Comparison of ENCODE assay signal across 8 cellular contexts in the genomic region with DNA sequence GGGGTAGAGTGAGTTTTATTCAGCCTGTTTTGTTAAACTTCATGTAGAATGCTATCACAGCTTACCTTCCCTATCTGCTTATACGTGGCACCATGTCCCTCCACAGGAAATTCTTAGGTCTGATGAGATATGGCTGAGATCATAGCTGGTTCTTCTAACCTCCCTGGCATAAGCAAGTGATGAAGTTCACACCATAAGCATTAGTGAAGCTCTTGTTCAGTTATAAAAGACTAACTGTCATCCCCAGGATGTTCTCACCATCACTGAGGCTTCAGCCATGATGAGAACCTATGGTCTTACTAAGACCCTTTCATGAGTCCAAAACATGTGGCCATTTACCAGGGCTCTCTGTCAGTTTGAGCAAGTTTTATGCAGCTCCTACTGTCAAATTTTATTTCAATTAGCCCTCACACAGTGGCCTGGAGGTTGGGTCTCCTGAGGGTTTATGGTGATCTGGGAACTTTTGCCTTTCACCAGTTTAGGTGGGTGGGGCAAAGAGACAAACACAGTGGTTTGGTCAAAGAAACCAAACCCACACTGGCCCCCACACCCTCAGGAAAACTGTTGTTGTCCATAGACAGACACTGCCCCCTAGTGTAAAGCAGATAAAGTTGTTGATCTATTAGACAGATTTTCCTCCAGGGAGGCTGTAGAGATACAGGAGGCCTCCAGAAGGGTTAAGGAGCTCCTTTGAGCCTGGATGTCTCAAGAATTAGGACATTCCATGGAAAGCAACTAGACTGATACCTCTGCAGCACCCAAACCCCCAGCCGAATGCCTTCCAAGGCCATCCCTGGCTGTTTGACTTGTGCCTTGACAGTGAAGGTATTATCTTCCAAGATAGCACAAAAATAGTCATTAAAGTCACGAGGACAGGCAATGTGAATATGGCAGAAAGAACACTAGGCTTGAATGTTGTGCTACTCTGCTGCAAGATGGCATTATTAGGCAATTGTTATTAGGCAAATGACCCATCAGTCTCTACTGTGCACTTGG. TPM values are rescaled to one million over a fixed set of nuclear protein-coding genes. Genes with fewer than 3 reads are reported as not detected.
DNase-seq lines count a peak whose midpoint lies in the region; ATAC-seq, FAIRE-seq and TF ChIP-seq lines count a peak whose summit lies in the region.

No MANE protein-coding gene starts in this region.

- no peaks in the 10 kb centered on the region for H3K9me2 ChIP-seq in Karpas-422 (replicated peaks; ENCODE audit: insufficient read depth, low read length)

- H3K9me3 Mint-ChIP-seq in natural killer cell treated with Interleukin-12 subunit alpha and Interleukin-12 subunit beta and Interleukin-15 and Interleukin-18, amount 100 ng/mL, for 72 hours = no peaks in the 10 kb centered on the region

- TF ChIP-seq POLR2A in esophagus squamous epithelium (IDR thresholded peaks at IDR 0.05) = no peak

- intact Hi-C loops in esophagus squamous epithelium (cut with DNase I) = no loop called here

- TF ChIP-seq CTCF in esophagus squamous epithelium (IDR thresholded peaks at IDR 0.05) = peak; percentile 34 to 76 (median 66)

- WGBS in esophagus squamous epithelium, 2 donors = 34 to 56% methylated on average over 3 of the region's 3 CpGs

- H3K27me3 ChIP-seq in Karpas-422 (ENCODE audit: low read length) (no peaks in the 10 kb centered on the region), esophagus squamous epithelium (no peaks in the 10 kb centered on the region)

- H3K4me1 ChIP-seq in Karpas-422 (ENCODE audit: low read length) (no peaks in the 10 kb centered on the region), esophagus squamous epithelium (peaks cover 0 to 39% (median 9%) of the 10 kb centered on the region in 3 donors)

- H3K9me3 ChIP-seq in Karpas-422 (ENCODE audit: low read length) = no peaks in the 10 kb centered on the region
- H3K9me3 ChIP-seq in esophagus squamous epithelium = no peaks in the 10 kb centered on the region

- H3K4me1 Mint-ChIP-seq in natural killer cell treated with Interleukin-12 subunit alpha and Interleukin-12 subunit beta and Interleukin-15 and Interleukin-18, amount 100 ng/mL, for 72 hours (ENCODE audit: low read depth in 2 of 2) = peaks cover 11 to 14% of the 10 kb centered on the region in 2 donors

- peak; percentile 6 for FAIRE-seq in A204.1 (lab: Jason Lieb, UNC)

- peak; percentile 72 for DNase-seq in GM03348 (ENCODE audit: low spot score)
- DNase-seq in Karpas-422 = peak; percentile 72
- DNase-seq in esophagus squamous epithelium (lab: John Stamatoyannopoulos, UW) = no peak
- DNase-seq in natural killer cell treated with Interleukin-12 subunit alpha and Interleukin-12 subunit beta and Interleukin-15 and Interleukin-18, amount 100 ng/mL, for 72 hours (ENCODE audit: low spot score) = no peak
- DNase-seq in effector CD8-positive, alpha-beta T cell (lab: John Stamatoyannopoulos, UW) = no peak

- no peak overlapping the region for H3K9ac ChIP-seq in Karpas-422 (ENCODE audit: low read length)

- H3K79me2 ChIP-seq in Karpas-422 (ENCODE audit: low read length) = no peaks in the 10 kb centered on the region

- no peaks in the 10 kb centered on the region for H3K27me3 Mint-ChIP-seq in natural killer cell treated with Interleukin-12 subunit alpha and Interleukin-12 subunit beta and Interleukin-15 and Interleukin-18, amount 100 ng/mL, for 72 hours

- H4K20me1 ChIP-seq in Karpas-422 (ENCODE audit: insufficient read depth, low read depth, low read length) = no peaks in the 10 kb centered on the region

- H3K4me3 ChIP-seq in Karpas-422 (ENCODE audit: low read length) = no peak overlapping the region
- H3K4me3 ChIP-seq in esophagus squamous epithelium = no peak overlapping the region

- ATAC-seq in SK-N-SH treated with all-trans-retinoic acid at 6 μM for 48 hours (peak; percentile 90), HG03378 (IDR thresholded peaks at IDR 0.05; ENCODE audit: unreplicated experiment) (no peak)
- ATAC-seq in natural killer cell treated with Interleukin-12 subunit alpha and Interleukin-12 subunit beta and Interleukin-15 and Interleukin-18, amount 100 ng/mL, for 72 hours = peak; percentile 59 to 65

- no peak overlapping the region for H3K4me2 ChIP-seq in Karpas-422 (ENCODE audit: low read depth, low read length, poor library complexity, severe bottlenecking)

- no peak overlapping the region for H2AFZ ChIP-seq in Karpas-422 (ENCODE audit: low read length)

- no peaks in the 10 kb centered on the region for H3K36me3 ChIP-seq in Karpas-422 (ENCODE audit: insufficient read depth, low read length)
- peaks cover 0 to 18% (median 0%) of the 10 kb centered on the region in 3 donors for H3K36me3 ChIP-seq in esophagus squamous epithelium

- H3K4me3 Mint-ChIP-seq in natural killer cell treated with Interleukin-12 subunit alpha and Interleukin-12 subunit beta and Interleukin-15 and Interleukin-18, amount 100 ng/mL, for 72 hours = no peak overlapping the region

- no peak overlapping the region for H3K27ac Mint-ChIP-seq in natural killer cell treated with Interleukin-12 subunit alpha and Interleukin-12 subunit beta and Interleukin-15 and Interleukin-18, amount 100 ng/mL, for 72 hours

- no peaks in the 10 kb centered on the region for H3K36me3 Mint-ChIP-seq in natural killer cell treated with Interleukin-12 subunit alpha and Interleukin-12 subunit beta and Interleukin-15 and Interleukin-18, amount 100 ng/mL, for 72 hours

- H3K27ac ChIP-seq in Karpas-422 (ENCODE audit: low read length) (no peak overlapping the region), esophagus squamous epithelium (peak overlapping the region in 2 of 4 donors; percentile 2 to 42)

TF ChIP-seq in SK-N-SH treated with all-trans-retinoic acid at 6 μM for 48 hours, 23 proteins besides CTCF, POLR2A, EP300 and RAD21:
- no peak for TF ChIP-seq ISL1 (CRISPR knock-in tag; IDR thresholded peaks at IDR 0.05)
- TF ChIP-seq CREB5 (CRISPR knock-in tag; IDR thresholded peaks at IDR 0.05; ENCODE audit: low read depth) = no peak
- TF ChIP-seq SNAI2 (CRISPR knock-in tag; IDR thresholded peaks at IDR 0.05) = no peak
- TF ChIP-seq ZNF565 (CRISPR knock-in tag; conservative IDR thresholded peaks at IDR 0.05; ENCODE audit: low read depth) = no peak
- no peak for TF ChIP-seq PPARA (CRISPR knock-in tag; IDR thresholded peaks at IDR 0.05; ENCODE audit: borderline replicate concordance)
- TF ChIP-seq ZNF8 (CRISPR knock-in tag; IDR thresholded peaks at IDR 0.05) = no peak
- TF ChIP-seq PATZ1 (CRISPR knock-in tag; IDR thresholded peaks at IDR 0.05; ENCODE audit: borderline replicate concordance) = no peak
- no peak for TF ChIP-seq TOX (CRISPR knock-in tag; IDR thresholded peaks at IDR 0.05; ENCODE audit: borderline replicate concordance)
- no peak for TF ChIP-seq BACH2 (CRISPR knock-in tag; IDR thresholded peaks at IDR 0.05; ENCODE audit: borderline replicate concordance)
TF ChIP-seq in SK-N-SH treated with all-trans-retinoic acid at 6 μM for 48 hours: peak in this region for 0.

RNA-seq across cellular contexts. Expression of gene SLC22A15, which starts 5.0 kb away (rescaled TPM):
- not detected in 2 replicates for total RNA-seq in Karpas-422 (2014; rRNA removed; shearing (Covaris generic); ENCODE audit: low replicate concordance)
- total RNA-seq in esophagus squamous epithelium = 10 to 100 TPM in 1 of 4 donors, 1 to 10 TPM in 3; 7.2 to 12.0 (median 9.4) TPM
- total RNA-seq in natural killer cell treated with Interleukin-12 subunit alpha and Interleukin-12 subunit beta and Interleukin-15 and Interleukin-18, amount 100 ng/mL, for 72 hours = 1 to 10 TPM; 5.0 to 5.6 TPM

Comparison
In these comparisons a context has a peak if more than half of its experiments do, and no peak if none do; other contexts are left out.
1. DNase-seq: peak in GM03348 (single experiment) and Karpas-422 (single experiment); none in esophagus squamous epithelium (single experiment), natural killer cell treated with Interleukin-12 subunit alpha and Interleukin-12 subunit beta and Interleukin-15 and Interleukin-18, amount 100 ng/mL, for 72 hours (single experiment) and effector CD8-positive, alpha-beta T cell (single experiment).